In the genomic region with DNA sequence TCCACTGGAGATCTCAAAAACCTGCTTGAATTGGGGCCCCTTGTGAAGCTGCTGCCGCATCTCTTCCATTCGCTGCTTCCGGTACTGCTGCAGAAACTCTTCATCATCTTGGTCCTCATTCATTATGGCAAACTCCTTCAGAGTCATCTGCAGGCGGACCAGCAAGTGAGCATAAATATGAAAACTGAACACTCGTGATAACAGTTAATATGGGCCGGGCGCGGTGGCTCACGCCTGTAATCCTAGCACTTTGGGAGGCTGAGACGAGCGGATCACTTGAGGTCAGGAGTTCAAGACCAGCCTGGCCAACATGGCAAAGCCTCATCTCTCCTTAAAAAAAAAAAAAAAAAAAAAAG, we compare ENCODE assay signal across 1 cellular context.
TF ChIP-seq lines count a peak whose summit lies in the region.

No MANE protein-coding gene starts in this region.

TF ChIP-seq in IMR-90, 13 proteins besides CTCF, POLR2A, EP300 and RAD21:
- TF ChIP-seq, protein P1, sequence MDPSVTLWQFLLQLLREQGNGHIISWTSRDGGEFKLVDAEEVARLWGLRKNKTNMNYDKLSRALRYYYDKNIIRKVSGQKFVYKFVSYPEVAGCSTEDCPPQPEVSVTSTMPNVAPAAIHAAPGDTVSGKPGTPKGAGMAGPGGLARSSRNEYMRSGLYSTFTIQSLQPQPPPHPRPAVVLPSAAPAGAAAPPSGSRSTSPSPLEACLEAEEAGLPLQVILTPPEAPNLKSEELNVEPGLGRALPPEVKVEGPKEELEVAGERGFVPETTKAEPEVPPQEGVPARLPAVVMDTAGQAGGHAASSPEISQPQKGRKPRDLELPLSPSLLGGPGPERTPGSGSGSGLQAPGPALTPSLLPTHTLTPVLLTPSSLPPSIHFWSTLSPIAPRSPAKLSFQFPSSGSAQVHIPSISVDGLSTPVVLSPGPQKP (IDR thresholded peaks at IDR 0.05; ENCODE audit: borderline replicate concordance, low read depth, low read length), result no peak
- no peak for TF ChIP-seq SMC3 (IDR thresholded peaks at IDR 0.05; ENCODE audit: low read depth, low read length)
- no peak for TF ChIP-seq MAFK (IDR thresholded peaks at IDR 0.05; ENCODE audit: low read depth, low read length)
- TF ChIP-seq, protein P2, sequence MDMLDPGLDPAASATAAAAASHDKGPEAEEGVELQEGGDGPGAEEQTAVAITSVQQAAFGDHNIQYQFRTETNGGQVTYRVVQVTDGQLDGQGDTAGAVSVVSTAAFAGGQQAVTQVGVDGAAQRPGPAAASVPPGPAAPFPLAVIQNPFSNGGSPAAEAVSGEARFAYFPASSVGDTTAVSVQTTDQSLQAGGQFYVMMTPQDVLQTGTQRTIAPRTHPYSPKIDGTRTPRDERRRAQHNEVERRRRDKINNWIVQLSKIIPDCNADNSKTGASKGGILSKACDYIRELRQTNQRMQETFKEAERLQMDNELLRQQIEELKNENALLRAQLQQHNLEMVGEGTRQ (IDR thresholded peaks at IDR 0.05; ENCODE audit: low read depth, low read length), result no peak
- TF ChIP-seq FOS (IDR thresholded peaks at IDR 0.05; ENCODE audit: low read depth, low read length), result no peak
- no peak for TF ChIP-seq RFX5 (IDR thresholded peaks at IDR 0.05; ENCODE audit: low read depth, low read length)
- no peak for TF ChIP-seq MAZ (IDR thresholded peaks at IDR 0.05; ENCODE audit: borderline replicate concordance, low read depth, low read length)
- TF ChIP-seq MXI1 (IDR thresholded peaks at IDR 0.05; ENCODE audit: borderline replicate concordance, low read depth, low read length), result no peak
- no peak for TF ChIP-seq BHLHE40 (IDR thresholded peaks at IDR 0.05; ENCODE audit: low read depth, low read length)
- no peak for TF ChIP-seq NFE2L2 (IDR thresholded peaks at IDR 0.05; ENCODE audit: low read depth, low read length)
- no peak for TF ChIP-seq RCOR1 (IDR thresholded peaks at IDR 0.05; ENCODE audit: insufficient replicate concordance, low read length)
- no peak for TF ChIP-seq CEBPB (IDR thresholded peaks at IDR 0.05; ENCODE audit: low read depth, low read length)
- no peak for TF ChIP-seq CHD1 (IDR thresholded peaks at IDR 0.05; ENCODE audit: low read depth, low read length)
